ENCODE assay signal across 24 cellular contexts in genomic region chr17:510223-510917, GRCh38.
DNase-seq lines count a peak whose midpoint lies in the region; ATAC-seq and TF ChIP-seq lines count a peak whose summit lies in the region.
"Had no signal": no experiment of that assay in that cellular context is flagged by ENCODE, and none has a peak within 500 bp of the region (broad histone marks: within the 10 kb centered on the region; RNA-seq: fewer than 3 reads in every experiment).

No MANE protein-coding gene starts in this region.

- H3K9ac ChIP-seq in neuronal stem cell (ENCODE audit: low read depth, low read length, poor library complexity) = no peak overlapping the region

- no peak overlapping the region for H2BK5ac ChIP-seq in neuronal stem cell (ENCODE audit: low read length)

- H2AFZ ChIP-seq in neuronal stem cell (ENCODE audit: low read length) = no peak overlapping the region

- TF ChIP-seq CTCF in epithelial cell of esophagus (IDR thresholded peaks at IDR 0.05; ENCODE audit: insufficient read depth, low read depth, low read length, missing control alignments) (peak; percentile 1), upper lobe of right lung (IDR thresholded peaks at IDR 0.05) (no peak)

- H4K8ac ChIP-seq in neuronal stem cell (ENCODE audit: low read depth, low read length) = no peak overlapping the region

- no peaks in the 10 kb centered on the region for H3K27me3 ChIP-seq in neuronal stem cell (ENCODE audit: control insufficient read depth in 3 of 3, insufficient read depth in 3 of 3, low read depth in 1 of 3, low read length in 3 of 3)
- H3K27me3 ChIP-seq in upper lobe of right lung = no peaks in the 10 kb centered on the region
- H3K27me3 ChIP-seq: heart right ventricle, left lung, suprapubic skin had no signal

- H4K91ac ChIP-seq in neuronal stem cell (ENCODE audit: low read depth, low read length, poor library complexity) = no peak overlapping the region

- H3K4me3 ChIP-seq in epithelial cell of esophagus (ENCODE audit: low read length) = no peak overlapping the region
- H3K4me3 ChIP-seq in neuronal stem cell (ENCODE audit: low read length in 2 of 2) = no peak overlapping the region
- no peak overlapping the region for H3K4me3 ChIP-seq in upper lobe of right lung
- H3K4me3 ChIP-seq: heart right ventricle, left lung, prostate gland, skin epidermis had no signal

- WGBS in neuronal stem cell (ENCODE audit: extremely low coverage in 2 of 2, insufficient read length in 2 of 2, insufficient replicate concordance in 1 of 2), 2 donors = no CpG with 5 or more reads among the region's 12 CpGs

- H2BK15ac ChIP-seq in neuronal stem cell (ENCODE audit: low read length) = no peak overlapping the region

- no peaks in the 10 kb centered on the region for H3K4me1 ChIP-seq in neuronal stem cell (ENCODE audit: control insufficient read depth in 2 of 2, insufficient read depth in 1 of 2, low read depth in 1 of 2, low read length in 2 of 2)
- H3K4me1 ChIP-seq in upper lobe of right lung = peaks cover 4% of the 10 kb centered on the region
- H3K4me1 ChIP-seq: prostate gland had no signal

- peak overlapping the region; percentile 2 for H3K14ac ChIP-seq in neuronal stem cell (ENCODE audit: low read length)

- no peak overlapping the region for H2BK12ac ChIP-seq in neuronal stem cell (ENCODE audit: low read length)

- H3K36me3 ChIP-seq in neuronal stem cell (replicated peaks in 1 of 2; ENCODE audit: control insufficient read depth in 2 of 2, insufficient read depth in 2 of 2, low read length in 2 of 2) = no peaks in the 10 kb centered on the region
- H3K36me3 ChIP-seq in upper lobe of right lung = no peaks in the 10 kb centered on the region
- H3K36me3 ChIP-seq: heart right ventricle, left lung, prostate gland, suprapubic skin had no signal

- no peak overlapping the region for H3K23ac ChIP-seq in neuronal stem cell (ENCODE audit: low read depth, low read length, poor library complexity)

- no peak overlapping the region for H3K4ac ChIP-seq in neuronal stem cell (ENCODE audit: low read length)

- H3K79me1 ChIP-seq in neuronal stem cell (ENCODE audit: low read depth, low read length) = no peaks in the 10 kb centered on the region

- DNase-seq in LHCN-M2 (ENCODE audit: low read depth) (peak; percentile 34), epithelial cell of esophagus (ENCODE audit: low read depth) (no peak), neuronal stem cell (ENCODE audit: low spot score) (no peak), upper lobe of right lung (no peak), DMS53 (lab: John Stamatoyannopoulos, UW) (no peak), SW480 (ENCODE audit: low spot score) (no peak), NCI-H524 treated with DMSO at 0.1 percent for 48 hours (lab: John Stamatoyannopoulos, UW) (no peak)
- DNase-seq: activated CD4-positive, alpha-beta T cell treated with anti-CD3 and anti-CD28 coated beads, Interleukin-2, amount 50 U/mL, for 48 hours; activated CD4-positive, CD25-positive, alpha-beta regulatory T cell; activated CD8-positive, alpha-beta memory T cell treated with anti-CD3 and anti-CD28 coated beads, Interleukin-2, amount 50 U/mL, for 48 hours; heart right ventricle; left lung; NCI-H1105; NCI-H2029; NCI-H226; NCI-H82; stimulated activated CD4-positive, alpha-beta T cell treated with anti-CD3 and anti-CD28 coated beads, Interleukin-4, amount 100 ng/mL, for 1 hour; stimulated activated naive B cell treated with anti-CD40 and anti-IgM and Interleukin-4, amounts not matched to agents 10 μg/mL and 1 μg/mL and 100 μg/mL, for 72 hours had no signal

- no peak overlapping the region for H2AK5ac ChIP-seq in neuronal stem cell (ENCODE audit: low read depth, low read length)

- no peak overlapping the region for H2BK120ac ChIP-seq in neuronal stem cell (ENCODE audit: low read depth, low read length)

- H3K4me2 ChIP-seq in neuronal stem cell (ENCODE audit: insufficient read depth, low read length, poor library complexity, severe bottlenecking) = no peak overlapping the region

- peak; percentile 20 for ATAC-seq in upper lobe of right lung
- ATAC-seq: activated naive CD4-positive, alpha-beta T cell treated with anti-CD3 and anti-CD28 coated beads, Interleukin-2, amount 50 U/mL, for 72 hours; activated T-helper 17 cell treated with anti-CD3 and anti-CD28 coated beads, Interleukin-2, amount 50 U/mL, for 72 hours; stimulated activated naive B cell treated with anti-CD40 and anti-IgM and Interleukin-4, amounts not matched to agents 10 μg/mL and 1 μg/mL and 100 μg/mL, for 72 hours had no signal

- H3K9me3 ChIP-seq in neuronal stem cell (replicated peaks in 1 of 2; ENCODE audit: control insufficient read depth in 2 of 2, insufficient read depth in 1 of 2, low read depth in 1 of 2, low read length in 2 of 2) (peaks cover 20 to 23% of the 10 kb centered on the region in 2 donors), upper lobe of right lung (no peaks in the 10 kb centered on the region)
- H3K9me3 ChIP-seq: heart right ventricle, left lung, prostate gland, suprapubic skin had no signal

- intact Hi-C loops in upper lobe of right lung (cut with DNase I) = no loop called here

- no peak overlapping the region for H3K27ac ChIP-seq in neuronal stem cell (replicated peaks; ENCODE audit: low read length)
- no peak overlapping the region for H3K27ac ChIP-seq in upper lobe of right lung
- H3K27ac ChIP-seq: epithelial cell of prostate, left lung, suprapubic skin had no signal

- no peak overlapping the region for H3K18ac ChIP-seq in neuronal stem cell (ENCODE audit: low read length)
